Comparison of ENCODE assay signal across 20 cellular contexts in genomic region chr6:3970097-3970496, GRCh38.
DNase-seq lines count a peak whose midpoint lies in the region; ATAC-seq, FAIRE-seq and TF ChIP-seq lines count a peak whose summit lies in the region.
"Had no signal": no experiment of that assay in that cellular context is flagged by ENCODE, and none has a peak within 500 bp of the region (broad histone marks: within the 10 kb centered on the region; RNA-seq: fewer than 3 reads in every experiment).

No MANE protein-coding gene starts in this region.

- H3K27ac ChIP-seq in GM12878 (ENCODE audit: control insufficient read depth, insufficient read depth) (no peak overlapping the region), mesendoderm (ENCODE audit: low read depth, low read length) (no peak overlapping the region)
- H3K27ac ChIP-seq: A549; BLaER1 treated with 17β-estradiol and CSF1 and Interleukin-3, amounts not matched to agents 10 nM and 100 nM; C4-2B had no signal

- peaks cover 4% of the 10 kb centered on the region for H3K4me1 Mint-ChIP-seq in memory B cell

- no peak for TF ChIP-seq RAD21 in GM12878 (IDR thresholded peaks at IDR 0.05; ENCODE audit: insufficient read depth, low read depth, low read length)

- intact Hi-C loops in GM12878 (cut with micrococcal nuclease; ENCODE audit: unreplicated experiment) = no loop called here

- H3K4ac ChIP-seq in mesendoderm (ENCODE audit: low read depth, low read length) = no peak overlapping the region

- no peak for TF ChIP-seq POLR2A in GM12878 (IDR thresholded peaks at IDR 0.05; ENCODE audit: low read depth, low read length)

- H3K9ac ChIP-seq in GM12878 (ENCODE audit: control insufficient read depth, insufficient read depth, low read length) = no peak overlapping the region
- no peak overlapping the region for H3K9ac ChIP-seq in mesendoderm (ENCODE audit: low read length)
- H3K9ac ChIP-seq: BLaER1 treated with 17β-estradiol and CSF1 and Interleukin-3, amounts not matched to agents 10 nM and 100 nM had no signal

- SMC1A ChIA-PET in GM12878 (lab: Charles Lee; ENCODE audit: uncharacterized antibody, unreplicated experiment) = no interaction called here

- H3K9me3 ChIP-seq in GM12878 (replicated peaks; ENCODE audit: control insufficient read depth, insufficient read depth, low read length) = no peaks in the 10 kb centered on the region
- H3K9me3 ChIP-seq: A549, Caco-2 had no signal

- H3K23ac ChIP-seq in mesendoderm (ENCODE audit: low read length) = no peak overlapping the region

- H3K56ac ChIP-seq in mesendoderm (ENCODE audit: low read length) = no peak overlapping the region

- H3K36me3 Mint-ChIP-seq in memory B cell = peaks cover 1% of the 10 kb centered on the region
- H3K36me3 Mint-ChIP-seq: CD8-positive, alpha-beta T cell had no signal

- RAD21 ChIA-PET in GM12878 (lab: Charles Lee; ENCODE audit: unreplicated experiment) = no interaction called here

- in situ Hi-C loops in GM12878 (cut with MboI) = no loop called here

- BruUV-seq in GM12878 (replicated peaks; lab: Mats Ljungman, UMichigan) = no TSS peak

- no peak overlapping the region for H4K5ac ChIP-seq in mesendoderm (ENCODE audit: low read length)

- H3K4me3 ChIP-seq in GM12878 (no peak overlapping the region), mesendoderm (ENCODE audit: low read length) (no peak overlapping the region)
- H3K4me3 ChIP-seq: A549; BLaER1 treated with 17β-estradiol and CSF1 and Interleukin-3, amounts not matched to agents 10 nM and 100 nM had no signal

- no peak for DNase-seq in GM12878 (ENCODE audit: low read depth, low spot score)
- DNase-seq in memory B cell (ENCODE audit: low spot score in 2 of 2) = no peak
- no peak for DNase-seq in A172 (ENCODE audit: low spot score)
- no peak for DNase-seq in iPS-NIHi7 (ENCODE audit: extremely low spot score)
- no peak for DNase-seq in mesendoderm
- DNase-seq: 8988T; AML-193; Caco-2; Calu3; CD4-positive, alpha-beta T cell; CD8-positive, alpha-beta T cell; DMS79 treated with DMSO at 0.1 percent for 48 hours; GF-D8 had no signal

- H3K27me3 ChIP-seq in GM12878 (replicated peaks in 1 of 2; ENCODE audit: control insufficient read depth in 2 of 2, insufficient read depth in 2 of 2, low read length in 1 of 2) (no peaks in the 10 kb centered on the region), mesendoderm (ENCODE audit: insufficient read depth, low read length, poor library complexity) (no peaks in the 10 kb centered on the region)
- H3K27me3 ChIP-seq: BLaER1 treated with 17β-estradiol and CSF1 and Interleukin-3, amounts not matched to agents 10 nM and 100 nM had no signal

- no peak; the same call in 2 of the 3 replicates for ATAC-seq in GM12878
- peak; percentile 35 for ATAC-seq in memory B cell (ENCODE audit: low read depth)
- ATAC-seq: A549; CD8-positive, alpha-beta T cell had no signal

- H3K4me2 ChIP-seq in GM12878 (ENCODE audit: control insufficient read depth, insufficient read depth) = no peak overlapping the region
- H3K4me2 ChIP-seq in mesendoderm (ENCODE audit: low read length) = no peak overlapping the region
- H3K4me2 ChIP-seq: A549; BLaER1 treated with 17β-estradiol and CSF1 and Interleukin-3, amounts not matched to agents 10 nM and 100 nM had no signal

- no peak overlapping the region for H4K8ac ChIP-seq in mesendoderm (ENCODE audit: low read depth, low read length)

- POLR2A ChIA-PET in GM12878 (lab: Charles Lee) = no interaction called here

- no peaks in the 10 kb centered on the region for H3K79me1 ChIP-seq in mesendoderm (ENCODE audit: low read length)

- TF ChIP-seq EP300 in GM12878 (IDR thresholded peaks at IDR 0.05; ENCODE audit: borderline replicate concordance in 1 of 2, control insufficient read depth in 1 of 2, low read depth in 2 of 2, low read length in 2 of 2) = no peak

- H3K79me2 ChIP-seq in GM12878 (ENCODE audit: control insufficient read depth, insufficient read depth, low read length) = no peaks in the 10 kb centered on the region
- no peaks in the 10 kb centered on the region for H3K79me2 ChIP-seq in mesendoderm (ENCODE audit: control insufficient read depth, insufficient read depth, low read length)

- H3K36me3 ChIP-seq in GM12878 (ENCODE audit: control insufficient read depth in 2 of 2, insufficient read depth in 2 of 2, low read length in 1 of 2) (no peaks in the 10 kb centered on the region), mesendoderm (ENCODE audit: control insufficient read depth, insufficient read depth, low read length) (no peaks in the 10 kb centered on the region)
- H3K36me3 ChIP-seq: BLaER1 treated with 17β-estradiol and CSF1 and Interleukin-3, amounts not matched to agents 10 nM and 100 nM had no signal

- no peak overlapping the region for H2AK5ac ChIP-seq in mesendoderm (ENCODE audit: low read length)

- no peak overlapping the region for H2BK5ac ChIP-seq in mesendoderm (ENCODE audit: low read length)

- no peak overlapping the region for H2BK120ac ChIP-seq in mesendoderm (ENCODE audit: low read depth, low read length)

- no peak overlapping the region for H3K4me3 Mint-ChIP-seq in memory B cell
- H3K4me3 Mint-ChIP-seq: B cell; CD4-positive, alpha-beta T cell; CD8-positive, alpha-beta T cell had no signal

- peaks cover 3% of the 10 kb centered on the region for H3K27me3 Mint-ChIP-seq in memory B cell
- H3K27me3 Mint-ChIP-seq: CD4-positive, alpha-beta T cell had no signal

- CTCF ChIA-PET in GM12878 (lab: Yijun Ruan, JAX) = interaction anchor here (0.7 to 3.8 kb wide), 2 partner anchors 8 to 239 kb away, joined by 3 to 18 read pairs; no protein-coding TSS in a partner anchor

- H3K9me3 Mint-ChIP-seq in memory B cell = no peaks in the 10 kb centered on the region
- H3K9me3 Mint-ChIP-seq: CD4-positive, alpha-beta T cell; CD8-positive, alpha-beta T cell had no signal

- H2BK15ac ChIP-seq in mesendoderm (replicated peaks; ENCODE audit: low read depth) = no peak overlapping the region

- FAIRE-seq in GM12878 (lab: Jason Lieb, UNC) = no peak
- FAIRE-seq: A549, D721Med, G401.6, GM19239 had no signal

- H3K4me1 ChIP-seq in GM12878 (ENCODE audit: control insufficient read depth, insufficient read depth, low read length) (no peaks in the 10 kb centered on the region), mesendoderm (ENCODE audit: control insufficient read depth, low read depth, low read length) (no peaks in the 10 kb centered on the region)
- H3K4me1 ChIP-seq: A549, Caco-2 had no signal

- TF ChIP-seq CTCF in GM12878 (IDR thresholded peaks at IDR 0.05 in 2 of 3, conservative IDR thresholded peaks at IDR 0.05 in 1 of 3; ENCODE audit: control insufficient read depth in 2 of 3, extremely low read depth in 1 of 3, insufficient read depth in 1 of 3, low read depth in 3 of 3, low read length in 3 of 3) = no peak

- no peak overlapping the region for H3K18ac ChIP-seq in mesendoderm (ENCODE audit: low read length)

- 35% methylated on average over 5 of the region's 5 CpGs for WGBS in GM12878 (ENCODE audit: insufficient coverage, insufficient replicate concordance, low lambda C conversion rate, missing lambda C conversion rate)
- WGBS in mesendoderm (ENCODE audit: extremely low coverage, insufficient coverage, low lambda C conversion rate) = no CpG with 5 or more reads among the region's 5 CpGs

- H4K20me1 ChIP-seq in GM12878 (ENCODE audit: control insufficient read depth, insufficient read depth) = no peaks in the 10 kb centered on the region
- H4K20me1 ChIP-seq: BLaER1 treated with 17β-estradiol and CSF1 and Interleukin-3, amounts not matched to agents 10 nM and 100 nM had no signal

- H2AFZ ChIP-seq in GM12878 (ENCODE audit: control insufficient read depth, low read depth, low read length) = no peak overlapping the region

- no peak overlapping the region for H3K27ac Mint-ChIP-seq in memory B cell
- H3K27ac Mint-ChIP-seq: B cell; CD4-positive, alpha-beta T cell; CD8-positive, alpha-beta T cell had no signal

TF ChIP-seq in GM12878, 131 proteins besides CTCF, POLR2A, EP300 and RAD21:
- TF ChIP-seq MEF2B (IDR thresholded peaks at IDR 0.05; ENCODE audit: partially characterized antibody, poor library complexity, severe bottlenecking) (peak; percentile 95), PAX5 (IDR thresholded peaks at IDR 0.05; ENCODE audit: borderline replicate concordance, low read depth, low read length) (peak; percentile 43; the same call in 1 of the 2 replicates), ZNF622 (IDR thresholded peaks at IDR 0.05) (no peak), NR2C2 (IDR thresholded peaks at IDR 0.05; ENCODE audit: borderline replicate concordance, control insufficient read depth, insufficient read length, low read depth) (no peak), MTA2 (IDR thresholded peaks at IDR 0.05; ENCODE audit: low read depth) (peak; percentile 46; the same call in 1 of the 2 replicates), BCL11A (IDR thresholded peaks at IDR 0.05; ENCODE audit: low read depth, low read length) (peak; percentile 45; the same call in 1 of the 2 replicates), ELK1 (IDR thresholded peaks at IDR 0.05; ENCODE audit: low read depth, low read length) (no peak), SMAD1 (IDR thresholded peaks at IDR 0.05; ENCODE audit: low read depth, partially characterized antibody) (no peak), NR2F1 (conservative IDR thresholded peaks at IDR 0.05) (peak; percentile 58)
TF ChIP-seq in GM12878: peak in this region for 5.
